Comparison of ENCODE assay signal across 8 cellular contexts in the genomic region with DNA sequence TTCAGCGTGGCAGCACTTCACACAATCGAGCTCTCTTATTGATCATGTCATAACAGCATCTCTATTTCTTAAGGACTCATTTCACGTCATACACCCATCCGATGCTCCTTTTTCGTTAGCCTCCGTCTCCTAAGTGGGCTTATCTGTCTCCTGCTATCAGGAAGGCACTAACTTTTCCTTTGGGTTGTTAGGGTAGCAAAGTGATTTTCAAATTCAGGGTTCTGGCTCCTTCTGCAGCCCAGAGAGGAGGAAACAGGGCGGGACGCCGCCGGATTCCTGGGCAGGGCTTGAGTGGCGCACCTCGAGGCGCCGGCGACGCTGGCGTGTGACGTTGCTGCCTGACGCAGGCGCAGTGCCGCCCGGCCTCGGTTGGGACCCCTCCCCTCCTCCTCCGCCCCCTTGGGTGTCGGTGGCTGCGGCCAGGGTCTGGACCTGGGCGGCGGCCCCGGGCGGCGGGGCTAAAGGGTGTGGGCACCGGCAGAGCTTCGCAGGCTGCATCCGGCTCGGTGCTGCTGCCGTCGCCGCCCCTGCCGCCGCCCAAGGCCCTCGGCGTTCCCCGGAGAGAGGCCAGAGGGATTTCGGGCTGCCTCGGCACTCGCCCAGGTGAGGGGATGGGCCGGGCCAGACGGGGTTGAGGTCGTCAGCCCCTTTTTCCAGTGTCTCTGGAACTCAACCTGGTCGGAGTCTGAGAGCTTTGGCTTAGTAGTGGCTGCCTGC. TPM values are rescaled to one million over a fixed set of nuclear protein-coding genes. Genes with fewer than 3 reads are reported as not detected.
DNase-seq lines count a peak whose midpoint lies in the region; ATAC-seq and TF ChIP-seq lines count a peak whose summit lies in the region.

BLTP1 (plus strand) TSS at position 350 of the 717 bp plus-strand sequence. CDS start 18,317 bp downstream, outside the sequence.

- peak within 1 kb of the TSS; percentile 91 to 96 for H3K9ac ChIP-seq in stomach smooth muscle (ENCODE audit: low read length in 2 of 2)

- H3K9me3 ChIP-seq in stomach smooth muscle (ENCODE audit: control insufficient read depth in 2 of 2, low read length in 2 of 2): no peaks in the 10 kb centered on the region

- H3K36me3 Mint-ChIP-seq in GM23338 (ENCODE audit: low read depth): peaks cover 30% of the 10 kb centered on the region
- peaks cover 17% of the 10 kb centered on the region for H3K36me3 Mint-ChIP-seq in neural crest cell (ENCODE audit: low read depth)

- H3K79me2 ChIP-seq in GM23338 (replicated peaks; ENCODE audit: insufficient read depth): peaks cover 24% of the 10 kb centered on the region

- H3K9me3 Mint-ChIP-seq in GM23338: peaks cover 8% of the 10 kb centered on the region
- peaks cover 8% of the 10 kb centered on the region for H3K9me3 Mint-ChIP-seq in neural crest cell

- H3K4me3 Mint-ChIP-seq in GM23338 (peak within 1 kb of the TSS; percentile 92), neural crest cell (peak within 1 kb of the TSS; percentile 90)

- H3K4me1 Mint-ChIP-seq in GM23338: peaks cover 6% of the 10 kb centered on the region; the same call in 2 of the 3 replicates
- peaks cover 21% of the 10 kb centered on the region for H3K4me1 Mint-ChIP-seq in neural crest cell

- H3K27ac ChIP-seq in GM23338 (ENCODE audit: low read depth): peak within 1 kb of the TSS; percentile 79; the same call in 1 of the 2 replicates
- peak within 1 kb of the TSS; percentile 72 for H3K27ac ChIP-seq in stomach smooth muscle (ENCODE audit: low read length)

- H4K20me1 ChIP-seq in GM23338 (replicated peaks; ENCODE audit: insufficient read depth): no peaks in the 10 kb centered on the region

- peaks cover 4% of the 10 kb centered on the region; the same call in 1 of the 2 replicates for H3K36me3 ChIP-seq in GM23338 (ENCODE audit: insufficient read depth)
- peaks cover 4 to 5% of the 10 kb centered on the region in 2 donors for H3K36me3 ChIP-seq in stomach smooth muscle (ENCODE audit: control insufficient read depth in 2 of 2, insufficient read depth in 2 of 2, low read length in 2 of 2)

- H2AFZ ChIP-seq in GM23338: peak within 1 kb of the TSS; percentile 96

- peak within 1 kb of the TSS; percentile 73 for H3K4me2 ChIP-seq in GM23338

- H3K9me2 ChIP-seq in GM23338 (ENCODE audit: insufficient read depth): no peaks in the 10 kb centered on the region

- TF ChIP-seq CTCF in GM23338 (conservative IDR thresholded peaks at IDR 0.05; ENCODE audit: low read depth in 2 of 2) (0 out of 4 replicates have a peak, but pooled peaks of 1 of the 2 experiments have one; percentile 14), foreskin fibroblast (IDR thresholded peaks at IDR 0.05; ENCODE audit: low read depth, low read length) (no peak), neural crest cell (conservative IDR thresholded peaks at IDR 0.05) (no peak)

- ATAC-seq in GM23338: peak; percentile 96

- H3K27me3 Mint-ChIP-seq in GM23338 (ENCODE audit: insufficient read depth, low read depth, poor library complexity): no peaks in the 10 kb centered on the region
- H3K27me3 Mint-ChIP-seq in neural crest cell (ENCODE audit: low read depth): peaks cover 5% of the 10 kb centered on the region

- no peaks in the 10 kb centered on the region for H3F3A ChIP-seq in GM23338 (replicated peaks; ENCODE audit: low read depth)

- H3K27me3 ChIP-seq in GM23338 (ENCODE audit: insufficient read depth) (no peaks in the 10 kb centered on the region), stomach smooth muscle (ENCODE audit: control insufficient read depth in 1 of 2, insufficient read depth in 2 of 2, low read length in 2 of 2) (no peaks in the 10 kb centered on the region)

- DNase-seq in EL: peak; percentile 77
- DNase-seq in GM23338 (ENCODE audit: low spot score): peak; percentile 90
- DNase-seq in LHCN-M2 (ENCODE audit: low read depth): peak; percentile 78
- peak; percentile 76 to 83 for DNase-seq in SHP77 (lab: John Stamatoyannopoulos, UW)
- DNase-seq in activated gamma-delta T cell treated with Interleukin-2 at 50 U/mL for 16 hours: peak; percentile 83
- DNase-seq in foreskin fibroblast: peak; percentile 80 to 95
- DNase-seq in neural crest cell (ENCODE audit: low read depth, low spot score): peak; percentile 74

- H3K4me3 ChIP-seq in GM23338: peak within 1 kb of the TSS; percentile 90
- H3K4me3 ChIP-seq in foreskin fibroblast (ENCODE audit: low read depth in 1 of 2, low read length in 2 of 2): peak within 1 kb of the TSS; percentile 90 to 97
- H3K4me3 ChIP-seq in stomach smooth muscle (ENCODE audit: low read length in 2 of 2): peak within 1 kb of the TSS; percentile 91 to 92

- H3K27ac Mint-ChIP-seq in GM23338 (peak within 1 kb of the TSS; percentile 97), neural crest cell (ENCODE audit: unreplicated experiment) (peak within 1 kb of the TSS; percentile 97)

- H3K4me1 ChIP-seq in GM23338 (ENCODE audit: insufficient read depth) (0 out of 2 replicates have a peak, but pooled peaks cover 7% of the 10 kb centered on the region), stomach smooth muscle (ENCODE audit: control insufficient read depth, insufficient read depth, low read length) (peaks cover 4% of the 10 kb centered on the region)

TF ChIP-seq in GM23338, 12 proteins besides CTCF, POLR2A, EP300 and RAD21 (continues in another document):
- TF ChIP-seq, protein P1, sequence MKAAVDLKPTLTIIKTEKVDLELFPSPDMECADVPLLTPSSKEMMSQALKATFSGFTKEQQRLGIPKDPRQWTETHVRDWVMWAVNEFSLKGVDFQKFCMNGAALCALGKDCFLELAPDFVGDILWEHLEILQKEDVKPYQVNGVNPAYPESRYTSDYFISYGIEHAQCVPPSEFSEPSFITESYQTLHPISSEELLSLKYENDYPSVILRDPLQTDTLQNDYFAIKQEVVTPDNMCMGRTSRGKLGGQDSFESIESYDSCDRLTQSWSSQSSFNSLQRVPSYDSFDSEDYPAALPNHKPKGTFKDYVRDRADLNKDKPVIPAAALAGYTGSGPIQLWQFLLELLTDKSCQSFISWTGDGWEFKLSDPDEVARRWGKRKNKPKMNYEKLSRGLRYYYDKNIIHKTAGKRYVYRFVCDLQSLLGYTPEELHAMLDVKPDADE (IDR thresholded peaks at IDR 0.05): no peak
- TF ChIP-seq EZH2 (IDR thresholded peaks at IDR 0.05; ENCODE audit: low read depth, unreplicated experiment) (no peak), EZH2phosphoT487 (IDR thresholded peaks at IDR 0.05; ENCODE audit: unreplicated experiment) (no peak), JUNB (IDR thresholded peaks at IDR 0.05; ENCODE audit: unreplicated experiment) (no peak), STAT1 (IDR thresholded peaks at IDR 0.05; ENCODE audit: unreplicated experiment) (no peak), POLR2AphosphoS5 (IDR thresholded peaks at IDR 0.05; ENCODE audit: low read depth) (peak; percentile 84), ZNF331 (CRISPR knock-in tag; IDR thresholded peaks at IDR 0.05; ENCODE audit: low read depth) (no peak), CREB1 (CRISPR knock-in tag; IDR thresholded peaks at IDR 0.05; ENCODE audit: low read depth) (peak; percentile 97), NANOG (IDR thresholded peaks at IDR 0.05; ENCODE audit: borderline replicate concordance) (no peak), ZNF114 (CRISPR knock-in tag; IDR thresholded peaks at IDR 0.05) (no peak)

RNA-seq across cellular contexts. Expression of gene BLTP1, which starts in this region (rescaled TPM):
- total RNA-seq in GM23338 (2014; rRNA removed; shearing (Covaris generic)): 62.5 and 70.3 TPM in 2 replicates
- polyA plus RNA-seq in GM23338 (2016; fragmentation: Nextera tagmentation; extraction: Ambion mirVana): 9.7 and 12.9 TPM in 2 replicates
- total RNA-seq in LHCN-M2 (2014; rRNA removed) (43.2 and 48.0 TPM in 2 replicates), neural crest cell (37.6 and 37.7 TPM in 2 replicates)
- 7.6 TPM for polyA plus RNA-seq in LHCN-M2 (2012)

Comparison
In these comparisons a context has a peak if more than half of its experiments do, and no peak if none do; other contexts are left out.
1. Peak in every context shown above with its lines: DNase-seq, ATAC-seq, H3K4me3 ChIP-seq and H3K27ac ChIP-seq.